ENCODE assay signal across 1 cellular context in genomic region chr3:29871087-29871486, GRCh38.
TF ChIP-seq lines count a peak whose summit lies in the region.

No MANE protein-coding gene starts in this region.

TF ChIP-seq in H1, 55 proteins besides CTCF, POLR2A, EP300 and RAD21:
- no peak for TF ChIP-seq FOSL1 (IDR thresholded peaks at IDR 0.05; ENCODE audit: insufficient read depth, low read depth, low read length)
- no peak for TF ChIP-seq ATF2 (IDR thresholded peaks at IDR 0.05; ENCODE audit: low read length)
- TF ChIP-seq TAF1 (IDR thresholded peaks at IDR 0.05; ENCODE audit: low read depth, low read length): no peak
- TF ChIP-seq E2F6 (IDR thresholded peaks at IDR 0.05): no peak
- TF ChIP-seq RNF2 (IDR thresholded peaks at IDR 0.05; ENCODE audit: borderline replicate concordance, low read depth, low read length, missing control alignments, poor library complexity, severe bottlenecking): no peak
- TF ChIP-seq KDM4A (IDR thresholded peaks at IDR 0.05; ENCODE audit: low read depth, low read length, severe bottlenecking): no peak
- no peak for TF ChIP-seq CBX8 (IDR thresholded peaks at IDR 0.05; ENCODE audit: borderline replicate concordance, low read depth, low read length)
- TF ChIP-seq TAF7 (optimal IDR thresholded peaks at IDR 0.05; ENCODE audit: borderline replicate concordance, low read depth, low read length): no peak
- no peak for TF ChIP-seq SAP30 (IDR thresholded peaks at IDR 0.05; ENCODE audit: insufficient read depth, insufficient replicate concordance, low read length)
- no peak for TF ChIP-seq EZH2 (IDR thresholded peaks at IDR 0.05; ENCODE audit: low read depth, low read length, severe bottlenecking)
- no peak for TF ChIP-seq SIX5 (IDR thresholded peaks at IDR 0.05; ENCODE audit: low read depth, low read length)
- TF ChIP-seq ZNF274 (IDR thresholded peaks at IDR 0.05; ENCODE audit: borderline replicate concordance, extremely low read depth, low read length): no peak
- no peak for TF ChIP-seq SUZ12 (IDR thresholded peaks at IDR 0.05; ENCODE audit: low read length)
- TF ChIP-seq SRF (IDR thresholded peaks at IDR 0.05; ENCODE audit: low read depth, low read length): no peak
- TF ChIP-seq TBP (IDR thresholded peaks at IDR 0.05; ENCODE audit: low read depth, low read length): no peak
- no peak for TF ChIP-seq SP2 (IDR thresholded peaks at IDR 0.05; ENCODE audit: low read length)
- TF ChIP-seq GTF2F1 (IDR thresholded peaks at IDR 0.05; ENCODE audit: borderline replicate concordance, low read depth, low read length): no peak
- no peak for TF ChIP-seq SIRT6 (IDR thresholded peaks at IDR 0.05; ENCODE audit: low read length)
